In the genomic region with DNA sequence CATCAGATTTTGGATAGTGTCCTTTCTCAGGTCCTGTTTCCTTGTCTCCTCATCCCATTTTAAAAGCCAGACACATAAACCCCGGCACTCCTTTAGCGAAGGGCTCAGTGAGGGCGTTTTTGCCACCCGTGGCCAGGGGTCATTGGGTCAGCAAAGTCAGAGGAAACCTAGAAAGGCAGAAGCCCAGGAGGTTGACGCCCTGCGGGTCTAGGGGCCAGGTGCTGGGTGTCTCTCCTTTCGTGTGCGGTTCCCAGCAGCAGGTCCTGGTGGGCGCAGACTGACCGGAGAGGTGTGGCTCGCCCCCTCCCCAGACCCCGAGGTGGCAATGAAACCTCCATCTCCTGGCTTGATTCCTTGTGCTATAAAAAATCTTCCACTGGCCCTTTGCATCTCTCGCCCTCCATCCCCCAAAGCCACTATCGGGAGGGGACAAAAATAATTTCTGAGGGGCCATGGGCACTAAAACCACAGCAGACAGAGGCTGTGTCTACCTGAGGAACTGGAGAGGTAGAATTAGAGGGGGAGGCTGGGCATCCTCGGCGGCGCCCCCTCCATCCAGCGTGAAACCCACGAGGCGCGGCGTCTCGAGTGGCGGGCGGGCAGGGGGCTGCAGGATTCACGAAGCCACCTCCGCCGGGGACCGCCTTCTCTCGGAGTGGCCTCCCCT, we compare ENCODE assay signal across 1 cellular context.
TF ChIP-seq lines count a peak whose summit lies in the region.

No MANE protein-coding gene starts in this region.

TF ChIP-seq in HepG2, 621 proteins besides CTCF, POLR2A, EP300 and RAD21 (continued from another document):
- TF ChIP-seq, protein P1, sequence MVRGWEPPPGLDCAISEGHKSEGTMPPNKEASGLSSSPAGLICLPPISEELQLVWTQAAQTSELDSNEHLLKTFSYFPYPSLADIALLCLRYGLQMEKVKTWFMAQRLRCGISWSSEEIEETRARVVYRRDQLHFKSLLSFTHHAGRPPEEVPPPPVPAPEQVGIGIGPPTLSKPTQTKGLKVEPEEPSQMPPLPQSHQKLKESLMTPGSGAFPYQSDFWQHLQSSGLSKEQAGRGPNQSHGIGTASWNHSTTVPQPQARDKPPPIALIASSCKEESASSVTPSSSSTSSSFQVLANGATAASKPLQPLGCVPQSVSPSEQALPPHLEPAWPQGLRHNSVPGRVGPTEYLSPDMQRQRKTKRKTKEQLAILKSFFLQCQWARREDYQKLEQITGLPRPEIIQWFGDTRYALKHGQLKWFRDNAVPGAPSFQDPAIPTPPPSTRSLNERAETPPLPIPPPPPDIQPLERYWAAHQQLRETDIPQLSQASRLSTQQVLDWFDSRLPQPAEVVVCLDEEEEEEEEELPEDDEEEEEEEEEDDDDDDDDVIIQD (CRISPR knock-in tag; IDR thresholded peaks at IDR 0.05; ENCODE audit: low read depth): no peak
- TF ChIP-seq SOX6 (IDR thresholded peaks at IDR 0.05) (no peak), SOX6 (CRISPR knock-in tag; IDR thresholded peaks at IDR 0.05) (no peak), SRSF1 (optimal IDR thresholded peaks at IDR 0.05; ENCODE audit: low read depth, low read length) (no peak), NCOR1 (IDR thresholded peaks at IDR 0.05; ENCODE audit: borderline replicate concordance, low read length) (no peak), ISX (CRISPR knock-in tag; conservative IDR thresholded peaks at IDR 0.05) (no peak), ARNTL (CRISPR knock-in tag; IDR thresholded peaks at IDR 0.05) (no peak), TSC22D2 (CRISPR knock-in tag; IDR thresholded peaks at IDR 0.05; ENCODE audit: borderline replicate concordance) (no peak), MIER3 (CRISPR knock-in tag; IDR thresholded peaks at IDR 0.05; ENCODE audit: borderline replicate concordance) (no peak), SCMH1 (CRISPR knock-in tag; IDR thresholded peaks at IDR 0.05; ENCODE audit: borderline replicate concordance) (no peak), ZNF34 (CRISPR knock-in tag; IDR thresholded peaks at IDR 0.05; ENCODE audit: borderline replicate concordance) (no peak), SIX4 (CRISPR knock-in tag; IDR thresholded peaks at IDR 0.05) (no peak), ZNF292 (CRISPR knock-in tag; IDR thresholded peaks at IDR 0.05; ENCODE audit: borderline replicate concordance, low read depth) (0 out of 2 replicates have a peak, but pooled peaks have one; percentile 38)
- TF ChIP-seq, protein P2, sequence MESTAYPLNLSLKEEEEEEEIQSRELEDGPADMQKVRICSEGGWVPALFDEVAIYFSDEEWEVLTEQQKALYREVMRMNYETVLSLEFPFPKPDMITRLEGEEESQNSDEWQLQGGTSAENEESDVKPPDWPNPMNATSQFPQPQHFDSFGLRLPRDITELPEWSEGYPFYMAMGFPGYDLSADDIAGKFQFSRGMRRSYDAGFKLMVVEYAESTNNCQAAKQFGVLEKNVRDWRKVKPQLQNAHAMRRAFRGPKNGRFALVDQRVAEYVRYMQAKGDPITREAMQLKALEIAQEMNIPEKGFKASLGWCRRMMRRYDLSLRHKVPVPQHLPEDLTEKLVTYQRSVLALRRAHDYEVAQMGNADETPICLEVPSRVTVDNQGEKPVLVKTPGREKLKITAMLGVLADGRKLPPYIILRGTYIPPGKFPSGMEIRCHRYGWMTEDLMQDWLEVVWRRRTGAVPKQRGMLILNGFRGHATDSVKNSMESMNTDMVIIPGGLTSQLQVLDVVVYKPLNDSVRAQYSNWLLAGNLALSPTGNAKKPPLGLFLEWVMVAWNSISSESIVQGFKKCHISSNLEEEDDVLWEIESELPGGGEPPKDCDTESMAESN (CRISPR knock-in tag; conservative IDR thresholded peaks at IDR 0.05): no peak
- TF ChIP-seq, protein P3, sequence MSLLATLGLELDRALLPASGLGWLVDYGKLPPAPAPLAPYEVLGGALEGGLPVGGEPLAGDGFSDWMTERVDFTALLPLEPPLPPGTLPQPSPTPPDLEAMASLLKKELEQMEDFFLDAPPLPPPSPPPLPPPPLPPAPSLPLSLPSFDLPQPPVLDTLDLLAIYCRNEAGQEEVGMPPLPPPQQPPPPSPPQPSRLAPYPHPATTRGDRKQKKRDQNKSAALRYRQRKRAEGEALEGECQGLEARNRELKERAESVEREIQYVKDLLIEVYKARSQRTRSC (CRISPR knock-in tag; IDR thresholded peaks at IDR 0.05; ENCODE audit: low read depth): 0 out of 2 replicates have a peak, but pooled peaks have one; percentile 29
